In genomic region chr20:39853664-39854063, GRCh38 we compare ENCODE assay signal across 12 cellular contexts.
DNase-seq lines count a peak whose midpoint lies in the region; ATAC-seq, FAIRE-seq and TF ChIP-seq lines count a peak whose summit lies in the region.
"Had no signal": no experiment of that assay in that cellular context is flagged by ENCODE, and none has a peak within 500 bp of the region (broad histone marks: within the 10 kb centered on the region; RNA-seq: fewer than 3 reads in every experiment).

No MANE protein-coding gene starts in this region.

- ATAC-seq in GM19043 (IDR thresholded peaks at IDR 0.05; ENCODE audit: low read depth, unreplicated experiment) (peak; percentile 62), HG03342 (IDR thresholded peaks at IDR 0.05; ENCODE audit: unreplicated experiment) (peak; percentile 61), GM18505 (IDR thresholded peaks at IDR 0.05; ENCODE audit: unreplicated experiment) (no peak)

- H4K5ac ChIP-seq in H1 (ENCODE audit: insufficient read length, low read depth, low read length), result no peak overlapping the region

- H3K27me3 ChIP-seq in H1 (replicated peaks in 1 of 4; ENCODE audit: control insufficient read depth in 3 of 4, extremely low read depth in 1 of 4, insufficient read depth in 3 of 4, low read length in 3 of 4), result peaks cover 0 to 2% (median 0%) of the 10 kb centered on the region in 4 experiments; a peak in 2 of 7 replicates
- no peaks in the 10 kb centered on the region for H3K27me3 ChIP-seq in trophoblast cell (ENCODE audit: insufficient read depth, low read length)
- H3K27me3 ChIP-seq: tibial artery had no signal

- H4K20me1 ChIP-seq in H1 (replicated peaks in 1 of 2; ENCODE audit: control insufficient read depth in 1 of 2, insufficient read depth in 2 of 2, low read length in 2 of 2), result no peaks in the 10 kb centered on the region

- POLR2A ChIA-PET in H1 (lab: Charles Lee; ENCODE audit: partially characterized antibody), result interaction anchor here (0.7 kb wide), 1 partner anchor 424 kb away, joined by 3 read pairs; no protein-coding TSS in a partner anchor

- H2BK5ac ChIP-seq in H1 (ENCODE audit: low read depth, low read length) (no peak overlapping the region), trophoblast cell (ENCODE audit: low read depth, low read length, poor library complexity) (no peak overlapping the region)

- TF ChIP-seq RAD21 in H1 (IDR thresholded peaks at IDR 0.05 in 1 of 2, conservative IDR thresholded peaks at IDR 0.05 in 1 of 2; ENCODE audit: low read depth in 2 of 2, low read length in 2 of 2), result no peak

- H3K79me1 ChIP-seq in H1 (ENCODE audit: low read depth, low read length) (no peaks in the 10 kb centered on the region), trophoblast cell (ENCODE audit: low read length) (no peaks in the 10 kb centered on the region)

- H3K23ac ChIP-seq in H1 (ENCODE audit: insufficient read length) (no peak overlapping the region), trophoblast cell (ENCODE audit: low read length) (no peak overlapping the region)

- no peak overlapping the region for H4K12ac ChIP-seq in trophoblast cell (ENCODE audit: low read depth, low read length)

- H2AFZ ChIP-seq in H1 (ENCODE audit: low read length), result no peak overlapping the region
- no peak overlapping the region for H2AFZ ChIP-seq in trophoblast cell (ENCODE audit: insufficient read depth, low read length, poor library complexity)

- no peaks in the 10 kb centered on the region for H3K36me3 ChIP-seq in H1 (ENCODE audit: control insufficient read depth in 2 of 4, insufficient read depth in 4 of 4, low read length in 3 of 4)
- H3K36me3 ChIP-seq in trophoblast cell (ENCODE audit: control insufficient read depth in 1 of 2, insufficient read depth in 2 of 2, low read length in 2 of 2), result no peaks in the 10 kb centered on the region
- H3K36me3 ChIP-seq: tibial artery had no signal

- H3K18ac ChIP-seq in H1 (ENCODE audit: extremely low read depth, low read length), result no peak overlapping the region
- H3K18ac ChIP-seq in trophoblast cell (ENCODE audit: low read length), result no peak overlapping the region

- no peak overlapping the region for H3K4me3 ChIP-seq in H1 (ENCODE audit: extremely low read depth in 1 of 4, insufficient read depth in 2 of 4, low read depth in 3 of 4, low read length in 4 of 4)
- H3K4me3 ChIP-seq in trophoblast cell (ENCODE audit: low read depth, low read length), result no peak overlapping the region
- H3K4me3 ChIP-seq: SK-N-MC, tibial artery had no signal

- H3K9me3 ChIP-seq in H1 (ENCODE audit: insufficient read depth in 2 of 2, low read depth in 1 of 2, low read length in 1 of 2) (no peaks in the 10 kb centered on the region), trophoblast cell (ENCODE audit: insufficient read depth, low read depth, low read length) (no peaks in the 10 kb centered on the region)
- H3K9me3 ChIP-seq: tibial artery had no signal

- H3K9ac ChIP-seq in H1 (replicated peaks in 1 of 4; ENCODE audit: extremely low read depth in 1 of 4, low read depth in 3 of 4, low read length in 3 of 4), result no peak overlapping the region
- H3K9ac ChIP-seq in trophoblast cell (ENCODE audit: low read length), result no peak overlapping the region

- H3K23me2 ChIP-seq in H1 (ENCODE audit: low read depth, low read length), result no peaks in the 10 kb centered on the region

- H4K8ac ChIP-seq in H1 (ENCODE audit: extremely low read depth, insufficient read depth, low read length) (no peak overlapping the region), trophoblast cell (ENCODE audit: low read depth, low read length) (no peak overlapping the region)

- H3K4ac ChIP-seq in H1 (replicated peaks; ENCODE audit: insufficient read length, low read depth, low read length) (no peak overlapping the region), trophoblast cell (ENCODE audit: low read depth, low read length) (no peak overlapping the region)

- H3K79me2 ChIP-seq in H1 (ENCODE audit: control insufficient read depth in 1 of 2, insufficient read depth in 2 of 2, low read length in 2 of 2), result no peaks in the 10 kb centered on the region
- no peaks in the 10 kb centered on the region for H3K79me2 ChIP-seq in trophoblast cell (ENCODE audit: control insufficient read depth, insufficient read depth, low read length, poor library complexity)

- H2BK20ac ChIP-seq in H1 (ENCODE audit: low read length), result no peak overlapping the region

- peak; percentile 81 for FAIRE-seq in H1 (lab: Jason Lieb, UNC)

- no peak for TF ChIP-seq EP300 in H1 (IDR thresholded peaks at IDR 0.05; ENCODE audit: borderline replicate concordance in 1 of 2, low read depth in 2 of 2, low read length in 2 of 2)

- H3K4me2 ChIP-seq in H1 (ENCODE audit: insufficient read depth in 1 of 2, low read depth in 2 of 2, low read length in 2 of 2) (peak overlapping the region; percentile 3 to 15; a peak in 2 of 4 replicates), trophoblast cell (ENCODE audit: low read length) (no peak overlapping the region)

- DNase-seq in H1 (ENCODE audit: low read depth in 1 of 2, low spot score in 2 of 2), result peak; percentile 5 to 52
- peak; percentile 32 to 48 for DNase-seq in trophoblast cell
- no peak for DNase-seq in DMS79 treated with DMSO at 0.1 percent for 48 hours (lab: John Stamatoyannopoulos, UW)
- DNase-seq in DMS153 (lab: John Stamatoyannopoulos, UW), result no peak
- DNase-seq in SIG-M5 treated with dmso at 0.1 percent for 504 hours (lab: John Stamatoyannopoulos, UW; ENCODE audit: unreplicated experiment), result no peak
- DNase-seq: NCI-H1694 treated with DMSO at 0.1 percent for 48 hours; stimulated activated CD4-positive, alpha-beta T cell treated with anti-CD3 and anti-CD28 coated beads, Interleukin-2, amount 100 ng/mL, for 24 hours; tibial artery had no signal

- H2BK12ac ChIP-seq in H1 (ENCODE audit: low read depth, low read length) (no peak overlapping the region), trophoblast cell (ENCODE audit: low read length) (no peak overlapping the region)

- no peak overlapping the region for H3K27ac ChIP-seq in H1 (ENCODE audit: low read depth, low read length)
- no peak overlapping the region for H3K27ac ChIP-seq in trophoblast cell (ENCODE audit: low read depth, low read length)
- H3K27ac ChIP-seq: SK-N-MC, tibial artery had no signal

- CTCF ChIA-PET in H1 (lab: Charles Lee; ENCODE audit: partially characterized antibody), result interaction anchor here (0.9 to 2.9 kb wide), 5 partner anchors 9 to 24 kb away, joined by 3 to 17 read pairs (median 3); no protein-coding TSS in a partner anchor

- WGBS in H1 (ENCODE audit: extremely low coverage in 1 of 2, insufficient coverage in 1 of 2, insufficient read length in 1 of 2, insufficient replicate concordance in 2 of 2, low coverage in 1 of 2, low lambda C conversion rate in 2 of 2, missing lambda C conversion rate in 1 of 2), 2 experiments, result 92% methylated on average over 1 of the region's 1 CpG; no CpG with 5 or more reads in 1 of the 2 experiments
- no CpG with 5 or more reads among the region's 1 CpG for WGBS in trophoblast cell (ENCODE audit: extremely low coverage, insufficient coverage, insufficient read length)

- TF ChIP-seq CTCF in H1 (IDR thresholded peaks at IDR 0.05; ENCODE audit: control extremely low read depth in 1 of 3, insufficient read depth in 1 of 3, low read depth in 1 of 3, low read length in 3 of 3), result no peak

- H3K4me1 ChIP-seq in H1 (replicated peaks in 1 of 4; ENCODE audit: control insufficient read depth in 3 of 4, insufficient read depth in 4 of 4, low read length in 3 of 4) (peaks cover 2 to 12% (median 7%) of the 10 kb centered on the region in 4 experiments; a peak in 4 of 7 replicates), trophoblast cell (ENCODE audit: control insufficient read depth in 1 of 2, insufficient read depth in 2 of 2, low read length in 2 of 2) (peaks cover 0 to 12% of the 10 kb centered on the region in 2 experiments)

- H2BK15ac ChIP-seq in H1 (ENCODE audit: low read length), result no peak overlapping the region

- H3K14ac ChIP-seq in H1 (ENCODE audit: insufficient read length) (no peak overlapping the region), trophoblast cell (ENCODE audit: low read length) (no peak overlapping the region)

- no peak overlapping the region for H4K91ac ChIP-seq in H1 (replicated peaks; ENCODE audit: insufficient read length, low read length)
- H4K91ac ChIP-seq in trophoblast cell (ENCODE audit: low read depth, low read length), result no peak overlapping the region

- H2BK120ac ChIP-seq in H1 (replicated peaks; ENCODE audit: low read depth, low read length) (no peak overlapping the region), trophoblast cell (ENCODE audit: insufficient read depth, low read length, poor library complexity) (no peak overlapping the region)

- H2AK5ac ChIP-seq in H1 (ENCODE audit: low read depth, low read length), result no peak overlapping the region
- no peak overlapping the region for H2AK5ac ChIP-seq in trophoblast cell (ENCODE audit: low read length)

- no peak for TF ChIP-seq POLR2A in H1 (IDR thresholded peaks at IDR 0.05; ENCODE audit: control extremely low read depth in 1 of 2, low read depth in 2 of 2, low read length in 2 of 2)
- no peak for TF ChIP-seq POLR2A in GM18505 (IDR thresholded peaks at IDR 0.05; ENCODE audit: borderline replicate concordance, extremely low read depth, insufficient read depth, insufficient read length)

- no peak overlapping the region for H3K56ac ChIP-seq in H1 (replicated peaks; ENCODE audit: insufficient read length, low read depth, low read length)

TF ChIP-seq in H1, 55 proteins besides CTCF, POLR2A, EP300 and RAD21:
- TF ChIP-seq SIN3A (conservative IDR thresholded peaks at IDR 0.05 in 1 of 2, IDR thresholded peaks at IDR 0.05 in 1 of 2; ENCODE audit: low read depth in 1 of 2, low read length in 2 of 2), result peak; percentile 46 to 55; a peak in 1 of 4 replicates
- TF ChIP-seq TCF12 (IDR thresholded peaks at IDR 0.05; ENCODE audit: low read depth, low read length), result no peak
- no peak for TF ChIP-seq POLR2AphosphoS5 (IDR thresholded peaks at IDR 0.05; ENCODE audit: low read depth, low read length)
- TF ChIP-seq RBBP5 (IDR thresholded peaks at IDR 0.05; ENCODE audit: borderline replicate concordance, low read depth, low read length), result no peak
- TF ChIP-seq TEAD4 (IDR thresholded peaks at IDR 0.05; ENCODE audit: low read depth, low read length), result 0 out of 2 replicates have a peak, but pooled peaks have one; percentile 2

Comparison
In these comparisons a context has a peak if more than half of its experiments do, and no peak if none do; other contexts are left out.
1. DNase-seq: peak in H1 (2 of 2) and trophoblast cell (2 of 2); none in DMS79 treated with DMSO at 0.1 percent for 48 hours (single experiment), DMS153 (single experiment) and SIG-M5 treated with dmso at 0.1 percent for 504 hours (single experiment).